In the genomic region with DNA sequence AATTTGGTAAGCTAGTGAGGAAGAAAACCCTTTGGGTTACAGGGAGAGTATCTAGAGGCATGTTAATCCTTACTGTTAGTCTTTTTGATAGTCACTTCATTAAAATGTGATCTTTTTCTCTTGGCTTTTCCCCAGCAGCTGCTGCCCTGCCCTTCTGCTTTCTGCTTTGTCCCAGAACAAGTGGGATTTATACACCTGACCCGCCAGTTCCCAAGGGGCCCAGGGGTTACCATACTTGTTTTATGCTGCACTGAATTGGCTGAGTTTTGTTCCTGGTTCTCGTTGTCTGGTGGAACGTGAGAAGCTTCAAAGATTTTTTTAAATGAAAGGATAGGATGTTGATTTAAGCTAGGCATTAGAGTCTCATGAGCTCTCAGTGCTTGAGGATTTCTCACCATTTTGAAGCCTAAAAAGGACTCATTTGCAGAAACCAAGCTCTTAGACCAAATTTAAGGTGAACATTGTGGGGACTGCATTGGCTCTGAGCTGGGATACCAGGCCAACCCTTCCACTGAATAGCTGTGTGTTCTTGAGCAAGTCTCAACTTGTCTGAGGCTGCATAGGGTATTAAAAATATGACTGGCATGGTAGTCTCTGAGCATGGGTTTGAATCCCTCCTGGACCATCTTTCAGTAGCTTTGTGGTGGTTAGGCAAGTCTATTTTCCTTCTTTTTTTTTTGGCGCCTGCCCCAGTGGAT, we compare ENCODE assay signal across 10 cellular contexts. TPM values are rescaled to one million over a fixed set of nuclear protein-coding genes. Genes with fewer than 3 reads are reported as not detected.
DNase-seq lines count a peak whose midpoint lies in the region; ATAC-seq, FAIRE-seq and TF ChIP-seq lines count a peak whose summit lies in the region.
"Had no signal": no experiment of that assay in that cellular context is flagged by ENCODE, and none has a peak within 500 bp of the region (broad histone marks: within the 10 kb centered on the region; RNA-seq: fewer than 3 reads in every experiment).

No MANE protein-coding gene starts in this region.

- H3K4me1 ChIP-seq in thyroid gland = peaks cover 56 to 76% of the 10 kb centered on the region in 2 donors

- DNase-seq in activated naive CD4-positive, alpha-beta T cell treated with anti-CD3 and anti-CD28 coated beads, Interleukin-2, amount 10 ng/mL, durations not matched to agents 7 days and 5 days = no peak
- DNase-seq in activated naive CD4-positive, alpha-beta T cell treated with anti-CD3 and anti-CD28 coated beads, Interleukin-2, amount 50 U/mL, for 16 hours = no peak
- DNase-seq in WERI-Rb-1 (peak; percentile 36), left kidney (ENCODE audit: low read depth, low spot score) (peak; percentile 30), thyroid gland (peak; percentile 29 to 37), RCC 7860 (ENCODE audit: low spot score) (no peak), posterior cingulate gyrus (no peak)
- DNase-seq: activated T-cell treated with anti-CD3 and anti-CD28 coated beads for 4 hours; stimulated activated CD4-positive, alpha-beta T cell treated with anti-CD3 and anti-CD28 coated beads, Interleukin-2, amount 100 ng/mL, for 48 hours had no signal

- H3K9me3 Mint-ChIP-seq in activated naive CD4-positive, alpha-beta T cell treated with anti-CD3 and anti-CD28 coated beads, Interleukin-2, amount 10 ng/mL, durations not matched to agents 7 days and 5 days = no peaks in the 10 kb centered on the region

- H3K4me1 Mint-ChIP-seq in activated naive CD4-positive, alpha-beta T cell treated with anti-CD3 and anti-CD28 coated beads, Interleukin-2, amount 10 ng/mL, durations not matched to agents 7 days and 5 days = peaks cover 65% of the 10 kb centered on the region

- no peak for TF ChIP-seq POLR2A in thyroid gland (IDR thresholded peaks at IDR 0.05)

- intact Hi-C loops in thyroid gland (cut with DNase I) (no loop called here), posterior cingulate gyrus (cut with DNase I) (no loop called here)

- 50 to 53% methylated on average over 4 of the region's 4 CpGs for WGBS in thyroid gland, 2 donors

- H3K27ac Mint-ChIP-seq in activated naive CD4-positive, alpha-beta T cell treated with anti-CD3 and anti-CD28 coated beads, Interleukin-2, amount 10 ng/mL, durations not matched to agents 7 days and 5 days = peak overlapping the region; percentile 82

- H3K36me3 Mint-ChIP-seq in activated naive CD4-positive, alpha-beta T cell treated with anti-CD3 and anti-CD28 coated beads, Interleukin-2, amount 10 ng/mL, durations not matched to agents 7 days and 5 days = peaks cover 42% of the 10 kb centered on the region

- H3K27me3 Mint-ChIP-seq in activated naive CD4-positive, alpha-beta T cell treated with anti-CD3 and anti-CD28 coated beads, Interleukin-2, amount 10 ng/mL, durations not matched to agents 7 days and 5 days = no peaks in the 10 kb centered on the region

- peak overlapping the region; percentile 81 for H3K27ac ChIP-seq in WERI-Rb-1
- H3K27ac ChIP-seq in thyroid gland = peak overlapping the region; percentile 75 to 88 (median 81)

- ATAC-seq in GM21528 (IDR thresholded peaks at IDR 0.05; ENCODE audit: low FRiP score, unreplicated experiment) = no peak

- H3K4me3 ChIP-seq in WERI-Rb-1 (ENCODE audit: low read depth, low read length) (no peak overlapping the region), thyroid gland (replicated peaks in 1 of 3) (no peak overlapping the region)

- FAIRE-seq in RCC 7860 (lab: Jason Lieb, UNC) = no peak

- H3K4me3 Mint-ChIP-seq in activated naive CD4-positive, alpha-beta T cell treated with anti-CD3 and anti-CD28 coated beads, Interleukin-2, amount 10 ng/mL, durations not matched to agents 7 days and 5 days = no peak overlapping the region

- no peaks in the 10 kb centered on the region for H3K9me3 ChIP-seq in WERI-Rb-1 (ENCODE audit: severe bottlenecking)
- H3K9me3 ChIP-seq in thyroid gland = no peaks in the 10 kb centered on the region

- TF ChIP-seq CTCF in WERI-Rb-1 (IDR thresholded peaks at IDR 0.05; ENCODE audit: low read depth, low read length) = no peak
- no peak for TF ChIP-seq CTCF in thyroid gland (IDR thresholded peaks at IDR 0.05)

- CTCF ChIA-PET in activated naive CD4-positive, alpha-beta T cell treated with anti-CD3 and anti-CD28 coated beads, Interleukin-2, amount 10 ng/mL, durations not matched to agents 7 days and 5 days (lab: Charles Lee) = interaction anchor here (1.0 to 2.6 kb wide), 5 partner anchors 9 to 73 kb away, joined by 3 to 11 read pairs (median 3); a partner anchor contains a TSS

- H3K27me3 ChIP-seq in WERI-Rb-1 (ENCODE audit: insufficient read depth, low read depth, severe bottlenecking) (no peaks in the 10 kb centered on the region), thyroid gland (no peaks in the 10 kb centered on the region)

- H3K36me3 ChIP-seq in WERI-Rb-1 (peaks cover 30% of the 10 kb centered on the region), thyroid gland (no peaks in the 10 kb centered on the region)

RNA-seq across cellular contexts. Expression of a gene that starts 6.6 kb away (rescaled TPM):
- 100 to 1,000 TPM in 2 of 4 donors, 10 to 100 TPM in 2; 85.0 to 123 (median 99.4) TPM for total RNA-seq in thyroid gland

RNA-seq across cellular contexts. Expression of a gene that starts 58.7 kb away (rescaled TPM):
- total RNA-seq in thyroid gland = 10 to 100 TPM; 56.0 to 63.1 (median 58.1) TPM

Comparison
In these comparisons a context has a peak if more than half of its experiments do, and no peak if none do; other contexts are left out.
1. DNase-seq: peak in WERI-Rb-1 (single experiment), left kidney (single experiment) and thyroid gland (2 of 2); none in activated naive CD4-positive, alpha-beta T cell treated with anti-CD3 and anti-CD28 coated beads, Interleukin-2, amount 10 ng/mL, durations not matched to agents 7 days and 5 days (single experiment), activated naive CD4-positive, alpha-beta T cell treated with anti-CD3 and anti-CD28 coated beads, Interleukin-2, amount 50 U/mL, for 16 hours (single experiment), RCC 7860 (single experiment) and posterior cingulate gyrus (0 of 10).